17 cellular contexts compared by ENCODE assay signal in the genomic region with DNA sequence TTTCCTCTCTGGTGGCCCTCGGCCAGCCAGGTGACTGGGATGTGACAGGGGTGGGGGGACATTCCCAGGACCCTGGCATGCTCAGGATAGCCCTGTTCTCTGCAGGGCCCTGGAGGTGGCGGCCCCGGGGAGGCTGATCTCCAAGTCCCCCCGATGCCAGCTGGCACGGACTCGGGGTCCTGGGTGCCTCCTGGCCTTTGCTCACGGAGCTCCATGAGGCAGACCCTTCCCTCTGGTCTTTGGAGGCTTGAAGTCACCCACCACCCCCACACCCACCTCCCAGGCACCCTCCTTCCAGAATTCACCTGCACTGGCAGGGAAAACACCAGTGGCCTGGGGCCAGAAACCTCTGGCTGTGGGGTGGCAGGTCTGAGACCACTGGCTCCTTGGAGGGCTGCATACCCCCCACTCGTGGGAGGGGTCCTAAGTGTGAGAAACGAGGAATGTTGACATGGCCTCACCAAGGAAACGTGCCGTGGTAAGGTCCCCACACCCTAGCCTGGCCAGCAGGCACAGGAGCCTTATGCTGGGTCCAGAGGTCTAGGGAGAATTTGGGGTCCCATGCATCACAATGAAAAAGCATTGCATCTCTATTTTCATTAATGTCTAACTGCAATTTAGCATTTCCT.
"Had no signal": no experiment of that assay in that cellular context is flagged by ENCODE, and none has a peak within 500 bp of the region (broad histone marks: within the 10 kb centered on the region; RNA-seq: fewer than 3 reads in every experiment).

No MANE protein-coding gene starts in this region.

- DNase-seq: activated B cell treated with CpG ODN at 0.5 μM for 24 hours; activated CD4-positive, alpha-beta T cell treated with anti-CD3 and anti-CD28 coated beads for 36 hours; activated CD4-positive, alpha-beta T cell treated with anti-CD3 and anti-CD28 coated beads, Interleukin-2, amount 50 U/mL, for 48 hours; activated gamma-delta T cell treated with Interleukin-2 at 50 U/mL for 16 hours; activated T-cell treated with anti-CD3 and anti-CD28 coated beads for 4 hours; heart right ventricle; left lung; mammary epithelial cell; naive thymus-derived CD8-positive, alpha-beta T cell; psoas muscle; stimulated activated CD4-positive, alpha-beta T cell treated with anti-CD3 and anti-CD28 coated beads, Interleukin-4, amount 100 ng/mL, for 24 hours; stimulated activated naive CD8-positive, alpha-beta T cell treated with anti-CD3 and anti-CD28 coated beads, Interleukin-15, Interleukin-2, amounts not matched to agents 100 U/mL and 50 U/mL, for 24 hours; T-helper 9 cell; upper lobe of left lung had no signal

- H3K4me1 ChIP-seq: heart right ventricle, left lung, psoas muscle, right atrium auricular region, upper lobe of left lung had no signal

- H3K36me3 ChIP-seq: left lung, upper lobe of left lung had no signal

- H3K27me3 ChIP-seq: pancreas, right atrium auricular region, upper lobe of left lung had no signal

- ATAC-seq: activated CD4-positive, alpha-beta T cell treated with anti-CD3 and anti-CD28 coated beads for 36 hours; left lung; naive thymus-derived CD8-positive, alpha-beta T cell; pancreas; psoas muscle; stimulated activated naive CD8-positive, alpha-beta T cell treated with anti-CD3 and anti-CD28 coated beads, Interleukin-15, Interleukin-2, amounts not matched to agents 100 U/mL and 50 U/mL, for 24 hours had no signal

- H3K27ac ChIP-seq: heart right ventricle, left lung, pancreas, psoas muscle, right atrium auricular region, upper lobe of left lung had no signal

- FAIRE-seq: endometrium, pancreas had no signal

- H3K9me3 ChIP-seq: heart right ventricle, left lung, pancreas, psoas muscle, right atrium auricular region, upper lobe of left lung had no signal

- H3K4me3 ChIP-seq: heart right ventricle, left lung, pancreas, psoas muscle, right atrium auricular region, upper lobe of left lung had no signal
